ENCODE assay signal across 12 cellular contexts in genomic region chr20:44970243-44970757, GRCh38. TPM values are rescaled to one million over a fixed set of nuclear protein-coding genes. Genes with fewer than 3 reads are reported as not detected.
DNase-seq lines count a peak whose midpoint lies in the region; ATAC-seq and TF ChIP-seq lines count a peak whose summit lies in the region.
"Had no signal": no experiment of that assay in that cellular context is flagged by ENCODE, and none has a peak within 500 bp of the region (broad histone marks: within the 10 kb centered on the region; RNA-seq: fewer than 3 reads in every experiment).

No MANE protein-coding gene starts in this region.

- peak overlapping the region in 5 of 8 donors; percentile 6 to 90 (median 89) for H3K4me3 ChIP-seq in spleen

- no peaks in the 10 kb centered on the region for H3K9me3 ChIP-seq in spleen

- H3K4me3 Mint-ChIP-seq in dendritic cell treated with granulocyte-macrophage colony-stimulating factor and Interleukin-4, amounts not matched to agents 40 ng/mL and 50 ng/mL, for 4 days: peak overlapping the region; percentile 71

- peaks cover 53% of the 10 kb centered on the region for H3K36me3 Mint-ChIP-seq in dendritic cell treated with granulocyte-macrophage colony-stimulating factor and Interleukin-4, amounts not matched to agents 40 ng/mL and 50 ng/mL, for 4 days (ENCODE audit: low read depth)

- no peak for ATAC-seq in HG03097 (IDR thresholded peaks at IDR 0.05; ENCODE audit: low FRiP score, unreplicated experiment)

- peaks cover 24 to 92% (median 61%) of the 10 kb centered on the region in 6 donors for H3K4me1 ChIP-seq in spleen

- DNase-seq in DMS79 treated with DMSO at 0.1 percent for 48 hours (lab: John Stamatoyannopoulos, UW): peak; percentile 23
- no peak for DNase-seq in DMS79 (lab: John Stamatoyannopoulos, UW)
- DNase-seq in OCI-M1 (lab: John Stamatoyannopoulos, UW): peak; percentile 79
- no peak for DNase-seq in spleen
- no peak for DNase-seq in LoVo (ENCODE audit: low spot score)
- DNase-seq in DMS153 treated with DMSO at 0.1 percent for 48 hours (lab: John Stamatoyannopoulos, UW; ENCODE audit: unreplicated experiment): no peak
- DNase-seq: 8988T; activated effector memory CD4-positive, alpha-beta T cell treated with Interleukin-2 at 50 U/mL for 16 hours; islet precursor cell; NCI-H524 treated with DMSO at 0.1 percent for 48 hours had no signal

- H3K27ac Mint-ChIP-seq in dendritic cell treated with granulocyte-macrophage colony-stimulating factor and Interleukin-4, amounts not matched to agents 40 ng/mL and 50 ng/mL, for 4 days: peak overlapping the region; percentile 97

- no peak for TF ChIP-seq CTCF in spleen (IDR thresholded peaks at IDR 0.05 in 8 of 11, conservative IDR thresholded peaks at IDR 0.05 in 3 of 11)

- peaks cover 55% of the 10 kb centered on the region for H3K4me1 Mint-ChIP-seq in dendritic cell treated with granulocyte-macrophage colony-stimulating factor and Interleukin-4, amounts not matched to agents 40 ng/mL and 50 ng/mL, for 4 days (ENCODE audit: low read depth)

- 8 to 16% (median 10%) methylated on average over 1 of the region's 1 CpG for WGBS in spleen, 5 donors

- H3K27me3 ChIP-seq in spleen (replicated peaks in 1 of 7): no peaks in the 10 kb centered on the region

- no peaks in the 10 kb centered on the region for H3K27me3 Mint-ChIP-seq in dendritic cell treated with granulocyte-macrophage colony-stimulating factor and Interleukin-4, amounts not matched to agents 40 ng/mL and 50 ng/mL, for 4 days

- H3K27ac ChIP-seq in spleen: peak overlapping the region; percentile 60 to 97 (median 92)

- no peaks in the 10 kb centered on the region for H3K9me3 Mint-ChIP-seq in dendritic cell treated with granulocyte-macrophage colony-stimulating factor and Interleukin-4, amounts not matched to agents 40 ng/mL and 50 ng/mL, for 4 days

- peaks cover 3 to 37% (median 29%) of the 10 kb centered on the region in 6 donors for H3K36me3 ChIP-seq in spleen

- intact Hi-C loops in dendritic cell treated with granulocyte-macrophage colony-stimulating factor and Interleukin-4, amounts not matched to agents 40 ng/mL and 50 ng/mL, for 4 days (cut with micrococcal nuclease): no loop called here
- intact Hi-C loops in spleen (cut with DNase I; ENCODE audit: low total_unique reads): no loop called here

- TF ChIP-seq POLR2A in spleen (IDR thresholded peaks at IDR 0.05): no peak

RNA-seq across cellular contexts. Expression of gene STK4, which starts 4.0 kb away (rescaled TPM):
- total RNA-seq in spleen: 100 to 1,000 TPM; 115 to 241 (median 130) TPM
- 10 to 100 TPM; 19.0 to 26.5 (median 19.7) TPM for polyA plus RNA-seq in spleen

RNA-seq across cellular contexts. Expression of gene TOMM34, which starts 10.1 kb away (rescaled TPM):
- total RNA-seq in spleen: 10 to 100 TPM; 11.6 to 18.0 (median 15.5) TPM
- 10 to 100 TPM; 13.6 to 19.4 (median 18.4) TPM for polyA plus RNA-seq in spleen

Comparison
In these comparisons a context has a peak if more than half of its experiments do, and no peak if none do; other contexts are left out.
1. DNase-seq: peak in DMS79 treated with DMSO at 0.1 percent for 48 hours (single experiment) and OCI-M1 (single experiment); none in DMS79 (single experiment), spleen (single experiment), LoVo (single experiment) and DMS153 treated with DMSO at 0.1 percent for 48 hours (single experiment).